ENCODE assay signal across 8 cellular contexts in genomic region chr5:35924950-35925722, GRCh38. TPM values are rescaled to one million over a fixed set of nuclear protein-coding genes. Genes with fewer than 3 reads are reported as not detected.
A peak's percentile ranks its signal among the peaks of the same experiment; 100 is the strongest.
DNase-seq lines count a peak whose midpoint lies in the region; ATAC-seq and TF ChIP-seq lines count a peak whose summit lies in the region.

No MANE protein-coding gene starts in this region.

- no peaks in the 10 kb centered on the region for H3K36me3 Mint-ChIP-seq in HFFc6 (ENCODE audit: low read depth)
- H3K36me3 Mint-ChIP-seq in activated CD8-positive, alpha-beta T cell treated with anti-CD3 and anti-CD28 coated beads, Interleukin-2, amount 10 ng/mL, durations not matched to agents 7 days and 5 days (ENCODE audit: low read depth), result no peaks in the 10 kb centered on the region

- POLR2A ChIA-PET in GM10248 (lab: Yijun Ruan, JAX), result interaction anchor here (0.7 kb wide), 1 partner anchor 19 kb away, joined by 9 read pairs; no protein-coding TSS in a partner anchor
- POLR2A ChIA-PET in activated CD8-positive, alpha-beta T cell treated with anti-CD3 and anti-CD28 coated beads, Interleukin-2, amount 10 ng/mL, durations not matched to agents 7 days and 5 days (lab: Charles Lee), result interaction anchor here (1.0 to 1.3 kb wide), 4 partner anchors 66 to 145 kb away, joined by 3 read pairs; no protein-coding TSS in a partner anchor

- ATAC-seq in activated CD8-positive, alpha-beta T cell treated with anti-CD3 and anti-CD28 coated beads, Interleukin-2, amount 10 ng/mL, durations not matched to agents 7 days and 5 days, result peak; percentile 95
- no peak for ATAC-seq in HG03457 (IDR thresholded peaks at IDR 0.05; ENCODE audit: unreplicated experiment)

- peaks cover 10% of the 10 kb centered on the region for H3K27me3 Mint-ChIP-seq in HFFc6 (ENCODE audit: insufficient read depth)
- H3K27me3 Mint-ChIP-seq in activated CD8-positive, alpha-beta T cell treated with anti-CD3 and anti-CD28 coated beads, Interleukin-2, amount 10 ng/mL, durations not matched to agents 7 days and 5 days (ENCODE audit: low read depth), result no peaks in the 10 kb centered on the region

- peak overlapping the region; percentile 90 for H3K27ac Mint-ChIP-seq in HFFc6
- peak overlapping the region; percentile 31 for H3K27ac Mint-ChIP-seq in activated CD8-positive, alpha-beta T cell treated with anti-CD3 and anti-CD28 coated beads, Interleukin-2, amount 10 ng/mL, durations not matched to agents 7 days and 5 days

- H3K9me3 Mint-ChIP-seq in HFFc6, result no peaks in the 10 kb centered on the region
- H3K9me3 Mint-ChIP-seq in activated CD8-positive, alpha-beta T cell treated with anti-CD3 and anti-CD28 coated beads, Interleukin-2, amount 10 ng/mL, durations not matched to agents 7 days and 5 days (ENCODE audit: insufficient read depth), result no peaks in the 10 kb centered on the region

- CTCF ChIA-PET in GM10248 (lab: Yijun Ruan, JAX), result interaction anchor here (0.6 to 14.5 kb wide), 45 partner anchors 12 to 840 kb away, joined by 3 to 342 read pairs (median 4); partner anchors contain the start of genes CAPSL and LMBRD2
- CTCF ChIA-PET in activated CD8-positive, alpha-beta T cell treated with anti-CD3 and anti-CD28 coated beads, Interleukin-2, amount 10 ng/mL, durations not matched to agents 7 days and 5 days (lab: Charles Lee), result interaction anchor here (0.6 to 8.3 kb wide), 52 partner anchors 9 to 1251 kb away, joined by 3 to 168 read pairs (median 6); partner anchors contain the start of genes IL7R and SPEF2

- TF ChIP-seq CTCF in GM10248 (IDR thresholded peaks at IDR 0.05; ENCODE audit: control extremely low read depth, extremely low read depth, low read depth, missing control alignments), result peak; percentile 93
- TF ChIP-seq CTCF in HFFc6 (IDR thresholded peaks at IDR 0.05), result peak; percentile 85

- DNase-seq in GM10248 (ENCODE audit: extremely low spot score) (peak; percentile 68), HFFc6 (peak; percentile 61), NCI-H524 (lab: John Stamatoyannopoulos, UW) (peak; percentile 69 to 90), mesenteric fat pad (ENCODE audit: low spot score) (peak; percentile 89)
- DNase-seq in activated CD8-positive, alpha-beta T cell treated with anti-CD3 and anti-CD28 coated beads, Interleukin-2, amount 10 ng/mL, durations not matched to agents 7 days and 5 days, result peak; percentile 89
- DNase-seq in effector CD4-positive, alpha-beta T cell, result peak; percentile 71
- peak; percentile 56 to 71 for DNase-seq in stimulated activated CD8-positive, alpha-beta memory T cell treated with anti-CD3 and anti-CD28 coated beads, Interleukin-4, amount 100 ng/mL, for 1 hour (ENCODE audit: low read depth in 2 of 2, low spot score in 1 of 2)

- H3K4me1 Mint-ChIP-seq in HFFc6 (ENCODE audit: low read depth), result peaks cover 48% of the 10 kb centered on the region
- peaks cover 26% of the 10 kb centered on the region for H3K4me1 Mint-ChIP-seq in activated CD8-positive, alpha-beta T cell treated with anti-CD3 and anti-CD28 coated beads, Interleukin-2, amount 10 ng/mL, durations not matched to agents 7 days and 5 days (ENCODE audit: low read depth)

- H3K4me3 Mint-ChIP-seq in HFFc6, result peak overlapping the region; percentile 84
- H3K4me3 Mint-ChIP-seq in activated CD8-positive, alpha-beta T cell treated with anti-CD3 and anti-CD28 coated beads, Interleukin-2, amount 10 ng/mL, durations not matched to agents 7 days and 5 days, result peak overlapping the region; percentile 60

RNA-seq across cellular contexts. Expression of gene CAPSL, which starts 13.3 kb away (rescaled TPM):
- under 1 TPM in 5 of 6 experiments, not detected in 1; 0.19 to 0.52 (median 0.35) TPM for total RNA-seq in HFFc6 (2021; fragmentation: NEBNext Ultra II Directional; extraction: Animal tissue kit (Norgen Biotek cat#: 25700))
- total RNA-seq in activated CD8-positive, alpha-beta T cell treated with anti-CD3 and anti-CD28 coated beads, Interleukin-2, amount 10 ng/mL, durations not matched to agents 7 days and 5 days, result not detected
- total RNA-seq in mesenteric fat pad, result not detected
